ENCODE assay signal across 8 cellular contexts in genomic region chr2:197803033-197803444, GRCh38. TPM values are rescaled to one million over a fixed set of nuclear protein-coding genes. Genes with fewer than 3 reads are reported as not detected.
DNase-seq lines count a peak whose midpoint lies in the region; ATAC-seq, FAIRE-seq and TF ChIP-seq lines count a peak whose summit lies in the region.

No MANE protein-coding gene starts in this region.

- H3K4me1 ChIP-seq in OCI-LY3 (ENCODE audit: low read length) (peaks cover 3% of the 10 kb centered on the region; the same call in 1 of the 2 replicates), kidney (ENCODE audit: control insufficient read depth in 1 of 2, insufficient read depth in 1 of 2, low read depth in 1 of 2, low read length in 2 of 2) (peaks cover 0 to 6% of the 10 kb centered on the region in 2 donors), thoracic aorta (ENCODE audit: control insufficient read depth in 1 of 2, low read depth in 2 of 2) (peaks cover 6 to 33% of the 10 kb centered on the region in 2 donors)

- ATAC-seq in HG03159 (IDR thresholded peaks at IDR 0.05; ENCODE audit: unreplicated experiment) (peak; percentile 38), thoracic aorta (ENCODE audit: insufficient number of reproducible peaks, low FRiP score, low read depth) (no peak)

- H4K20me1 ChIP-seq in OCI-LY3 (ENCODE audit: insufficient read depth, low read length): no peaks in the 10 kb centered on the region

- H3K36me3 ChIP-seq in OCI-LY3 (replicated peaks; ENCODE audit: low read depth, low read length) (no peaks in the 10 kb centered on the region), kidney (ENCODE audit: control insufficient read depth in 1 of 2, insufficient read depth in 2 of 2, low read length in 2 of 2) (no peaks in the 10 kb centered on the region), thoracic aorta (no peaks in the 10 kb centered on the region)

- H3K79me2 ChIP-seq in OCI-LY3 (ENCODE audit: low read length): no peaks in the 10 kb centered on the region

- H3K9ac ChIP-seq in OCI-LY3 (ENCODE audit: low read length) (no peak overlapping the region), kidney (ENCODE audit: low read length in 2 of 2) (no peak overlapping the region)

- peaks cover 36% of the 10 kb centered on the region for H3K27me3 ChIP-seq in OCI-LY3 (ENCODE audit: low read depth, low read length)
- no peaks in the 10 kb centered on the region for H3K27me3 ChIP-seq in thoracic aorta (replicated peaks; ENCODE audit: insufficient read depth)

- DNase-seq in AG08396 (ENCODE audit: low spot score) (peak; percentile 67), GM12864 (ENCODE audit: low read depth) (peak; percentile 12), T47D (ENCODE audit: low read depth in 1 of 2, low spot score in 1 of 2) (peak; percentile 16 to 58), kidney (no peak), thoracic aorta (ENCODE audit: low spot score) (no peak)
- no peak for DNase-seq in activated CD8-positive, alpha-beta memory T cell treated with anti-CD3 and anti-CD28 coated beads, Interleukin-2, amount 50 U/mL, for 4 hours

- TF ChIP-seq CTCF in GM12864 (IDR thresholded peaks at IDR 0.05; ENCODE audit: low read depth, low read length, missing control alignments) (peak; percentile 74), OCI-LY3 (IDR thresholded peaks at IDR 0.05; ENCODE audit: low read depth, low read length) (peak; percentile 89), kidney (IDR thresholded peaks at IDR 0.05; ENCODE audit: borderline replicate concordance, extremely low read depth, insufficient read depth) (peak; percentile 82), thoracic aorta (IDR thresholded peaks at IDR 0.05) (peak; percentile 77)

- H3K4me2 ChIP-seq in OCI-LY3 (ENCODE audit: low read length): peak overlapping the region; percentile 40

- no peak overlapping the region for H2AFZ ChIP-seq in OCI-LY3 (ENCODE audit: low read depth, low read length)

- intact Hi-C loops in kidney (cut with DNase I): loop anchor here (5.0 kb wide), 1 partner anchor 324 kb away; no protein-coding TSS in a partner anchor

- H3K9me3 ChIP-seq in OCI-LY3 (ENCODE audit: insufficient read depth, low read length): no peaks in the 10 kb centered on the region
- no peaks in the 10 kb centered on the region for H3K9me3 ChIP-seq in kidney (ENCODE audit: control insufficient read depth in 1 of 2, low read length in 2 of 2)
- no peaks in the 10 kb centered on the region for H3K9me3 ChIP-seq in thoracic aorta

- peak; percentile 77 for FAIRE-seq in kidney (lab: Jason Lieb, UNC)

- H3K4me3 ChIP-seq in GM12864 (ENCODE audit: low read depth, low read length) (no peak overlapping the region), OCI-LY3 (ENCODE audit: low read length) (no peak overlapping the region), kidney (ENCODE audit: low read length in 2 of 2) (no peak overlapping the region), thoracic aorta (peak overlapping the region; percentile 49)

- no peak overlapping the region for H3K27ac ChIP-seq in OCI-LY3 (ENCODE audit: low read length)
- no peak overlapping the region for H3K27ac ChIP-seq in kidney (ENCODE audit: low read depth in 2 of 2, low read length in 2 of 2)
- H3K27ac ChIP-seq in thoracic aorta: no peak overlapping the region

- in situ Hi-C loops in T47D (cut with HindIII; ENCODE audit: low pct_unique_long_range_greater_than_20kb, low sequenced_read_pairs): no loop called here

RNA-seq across cellular contexts. Expression of gene PLCL1, which starts 1.4 kb away (rescaled TPM):
- total RNA-seq in kidney (14.7 TPM), thoracic aorta (10 to 100 TPM; 25.6 to 26.2 TPM)
- polyA plus RNA-seq in kidney (ENCODE audit: insufficient read depth, low read depth, low replicate concordance): 13.6 TPM

RNA-seq across cellular contexts. Expression of gene BOLL, which starts 17.9 kb away (rescaled TPM):
- not detected for total RNA-seq in kidney
- not detected for polyA plus RNA-seq in kidney (ENCODE audit: insufficient read depth, low read depth, low replicate concordance)
- total RNA-seq in thoracic aorta: not detected

Comparison
In these comparisons a context has a peak if more than half of its experiments do, and no peak if none do; other contexts are left out.
1. DNase-seq: peak in AG08396 (single experiment), GM12864 (single experiment) and T47D (2 of 2); none in kidney (single experiment), thoracic aorta (single experiment) and activated CD8-positive, alpha-beta memory T cell treated with anti-CD3 and anti-CD28 coated beads, Interleukin-2, amount 50 U/mL, for 4 hours (single experiment).
2. Peak in every context shown above with its lines, with median percentiles within 50 percentile points of each other: CTCF ChIP-seq.